ENCODE assay signal across 8 cellular contexts in the genomic region with DNA sequence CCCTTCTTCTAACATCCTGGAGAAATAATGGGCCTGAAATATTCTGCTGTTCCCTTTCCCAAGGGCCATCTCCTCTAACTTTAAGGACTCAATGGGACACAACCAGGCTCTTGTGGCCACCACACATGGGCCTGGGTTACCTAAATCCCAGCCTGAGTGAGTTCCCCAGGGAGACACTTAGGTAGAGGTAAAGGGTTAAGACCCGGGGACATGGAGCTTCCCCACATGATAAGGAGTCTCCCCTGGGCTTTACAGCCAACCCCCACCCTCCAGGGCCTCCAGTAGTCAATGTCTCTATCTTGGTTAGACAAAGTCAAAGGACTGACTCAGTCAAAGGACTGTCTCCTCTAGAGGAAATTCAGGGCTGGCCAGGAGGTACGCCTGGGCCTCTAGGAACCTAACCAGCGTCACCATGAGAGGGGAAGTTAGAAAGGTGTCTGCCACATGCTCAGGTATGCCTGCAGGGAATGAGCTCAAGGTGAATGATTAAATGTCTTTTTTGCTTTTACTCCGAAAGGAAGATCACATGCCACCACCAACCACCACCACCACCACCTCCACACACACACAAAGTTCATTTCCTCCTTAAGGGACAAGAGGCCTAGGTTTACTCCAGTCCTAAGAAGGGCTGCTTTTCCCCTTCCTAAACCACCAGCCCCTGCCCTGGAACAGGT. TPM values are rescaled to one million over a fixed set of nuclear protein-coding genes. Genes with fewer than 3 reads are reported as not detected.
DNase-seq lines count a peak whose midpoint lies in the region; ATAC-seq and TF ChIP-seq lines count a peak whose summit lies in the region.

No MANE protein-coding gene starts in this region.

- TF ChIP-seq CTCF in body of pancreas (IDR thresholded peaks at IDR 0.05) = no peak
- no peak for TF ChIP-seq CTCF in liver (IDR thresholded peaks at IDR 0.05; ENCODE audit: low read depth, low read length, missing input control)
- TF ChIP-seq CTCF in suprapubic skin (IDR thresholded peaks at IDR 0.05) = no peak

- H3K9ac ChIP-seq in liver (ENCODE audit: low read depth in 1 of 2, low read length in 2 of 2) = peak overlapping the region in 1 of 2 donors; percentile 27

- H3K27me3 ChIP-seq in body of pancreas (no peaks in the 10 kb centered on the region), liver (ENCODE audit: control insufficient read depth in 4 of 4, insufficient read depth in 4 of 4, low read length in 3 of 4) (no peaks in the 10 kb centered on the region), suprapubic skin (no peaks in the 10 kb centered on the region)

- WGBS in body of pancreas, 2 donors = 26 to 32% methylated on average over 4 of the region's 4 CpGs
- 19% methylated on average over 4 of the region's 4 CpGs for WGBS in liver
- WGBS in suprapubic skin = 44% methylated on average over 4 of the region's 4 CpGs

- ATAC-seq in body of pancreas = peak; percentile 1
- ATAC-seq in GM21737 (IDR thresholded peaks at IDR 0.05; ENCODE audit: unreplicated experiment) = no peak

- TF ChIP-seq EP300 in suprapubic skin (IDR thresholded peaks at IDR 0.05) = no peak

- H3K4me3 ChIP-seq in body of pancreas = no peak overlapping the region
- H3K4me3 ChIP-seq in liver (ENCODE audit: low read depth in 1 of 3, low read length in 3 of 3) = no peak overlapping the region
- no peak overlapping the region for H3K4me3 ChIP-seq in suprapubic skin

- DNase-seq in stimulated activated CD4-positive, alpha-beta T cell treated with anti-CD3 and anti-CD28 coated beads, Interleukin-15, amount 100 ng/mL, for 24 hours = peak; percentile 48
- DNase-seq in stimulated activated CD4-positive, alpha-beta T cell treated with anti-CD3 and anti-CD28 coated beads, Interleukin-4, amount 100 ng/mL, for 1 hour = no peak
- peak; percentile 58 to 72 (median 65) for DNase-seq in body of pancreas
- DNase-seq in suprapubic skin (ENCODE audit: low spot score in 2 of 2) = peak; percentile 67
- DNase-seq in UCSD-AML1 (lab: John Stamatoyannopoulos, UW; ENCODE audit: unreplicated experiment) = no peak
- DNase-seq in NCI-H1105 treated with DMSO at 0.1 percent for 48 hours (lab: John Stamatoyannopoulos, UW) = no peak

- H3K36me3 ChIP-seq in body of pancreas (replicated peaks in 1 of 2; ENCODE audit: insufficient read depth in 1 of 2, low read depth in 2 of 2) = peaks cover 0 to 9% of the 10 kb centered on the region in 2 donors
- peaks cover 0 to 7% (median 2%) of the 10 kb centered on the region in 4 donors for H3K36me3 ChIP-seq in liver (ENCODE audit: control insufficient read depth in 4 of 4, insufficient read depth in 3 of 4, low read depth in 1 of 4, low read length in 3 of 4)
- peaks cover 33% of the 10 kb centered on the region for H3K36me3 ChIP-seq in suprapubic skin

- intact Hi-C loops in body of pancreas (cut with DNase I) = no loop called here

- peak in 1 of 2 donors; percentile 17 for TF ChIP-seq RAD21 in liver (IDR thresholded peaks at IDR 0.05)

- H3K9me3 ChIP-seq in body of pancreas = no peaks in the 10 kb centered on the region
- H3K9me3 ChIP-seq in liver (ENCODE audit: control insufficient read depth in 4 of 4, low read length in 3 of 4) = no peaks in the 10 kb centered on the region
- no peaks in the 10 kb centered on the region for H3K9me3 ChIP-seq in suprapubic skin

- H3K4me1 ChIP-seq in body of pancreas = peaks cover 80% of the 10 kb centered on the region
- H3K4me1 ChIP-seq in liver (ENCODE audit: control insufficient read depth in 4 of 4, insufficient read depth in 4 of 4, low read length in 3 of 4) = peaks cover 7 to 52% (median 25%) of the 10 kb centered on the region in 4 donors
- peaks cover 62% of the 10 kb centered on the region for H3K4me1 ChIP-seq in suprapubic skin

- H3K27ac ChIP-seq in body of pancreas (peak overlapping the region; percentile 95 to 100 (median 98)), liver (ENCODE audit: low read depth in 1 of 2, low read length in 2 of 2) (peak overlapping the region; percentile 91 to 97), suprapubic skin (peak overlapping the region; percentile 68)

- TF ChIP-seq POLR2A in body of pancreas (IDR thresholded peaks at IDR 0.05) (peak; percentile 15 to 64 (median 58)), suprapubic skin (IDR thresholded peaks at IDR 0.05) (no peak)

TF ChIP-seq in liver, 16 proteins besides CTCF, POLR2A, EP300 and RAD21:
- TF ChIP-seq HNF4G (IDR thresholded peaks at IDR 0.05) (no peak), SP1 (IDR thresholded peaks at IDR 0.05) (no peak), MAX (IDR thresholded peaks at IDR 0.05) (peak; percentile 48), NR2F2 (IDR thresholded peaks at IDR 0.05) (no peak), GABPA (IDR thresholded peaks at IDR 0.05 in 1 of 2, conservative IDR thresholded peaks at IDR 0.05 in 1 of 2) (no peak), HNF4A (conservative IDR thresholded peaks at IDR 0.05) (no peak), YY1 (IDR thresholded peaks at IDR 0.05) (peak; percentile 21), JUND (IDR thresholded peaks at IDR 0.05) (no peak), FOXA1 (IDR thresholded peaks at IDR 0.05) (no peak), EGR1 (IDR thresholded peaks at IDR 0.05; ENCODE audit: low read depth in 2 of 2) (peak in 1 of 2 donors; percentile 45), RXRA (IDR thresholded peaks at IDR 0.05) (peak in 1 of 2 donors; percentile 13), TAF1 (conservative IDR thresholded peaks at IDR 0.05) (no peak), REST (IDR thresholded peaks at IDR 0.05) (no peak), ATF3 (IDR thresholded peaks at IDR 0.05) (no peak), FOXA2 (IDR thresholded peaks at IDR 0.05) (no peak)
- TF ChIP-seq, protein P1, sequence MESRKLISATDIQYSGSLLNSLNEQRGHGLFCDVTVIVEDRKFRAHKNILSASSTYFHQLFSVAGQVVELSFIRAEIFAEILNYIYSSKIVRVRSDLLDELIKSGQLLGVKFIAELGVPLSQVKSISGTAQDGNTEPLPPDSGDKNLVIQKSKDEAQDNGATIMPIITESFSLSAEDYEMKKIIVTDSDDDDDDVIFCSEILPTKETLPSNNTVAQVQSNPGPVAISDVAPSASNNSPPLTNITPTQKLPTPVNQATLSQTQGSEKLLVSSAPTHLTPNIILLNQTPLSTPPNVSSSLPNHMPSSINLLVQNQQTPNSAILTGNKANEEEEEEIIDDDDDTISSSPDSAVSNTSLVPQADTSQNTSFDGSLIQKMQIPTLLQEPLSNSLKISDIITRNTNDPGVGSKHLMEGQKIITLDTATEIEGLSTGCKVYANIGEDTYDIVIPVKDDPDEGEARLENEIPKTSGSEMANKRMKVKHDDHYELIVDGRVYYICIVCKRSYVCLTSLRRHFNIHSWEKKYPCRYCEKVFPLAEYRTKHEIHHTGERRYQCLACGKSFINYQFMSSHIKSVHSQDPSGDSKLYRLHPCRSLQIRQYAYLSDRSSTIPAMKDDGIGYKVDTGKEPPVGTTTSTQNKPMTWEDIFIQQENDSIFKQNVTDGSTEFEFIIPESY (IDR thresholded peaks at IDR 0.05) = no peak

RNA-seq across cellular contexts. Expression of gene ZFP36L1, which starts 6.9 kb away (rescaled TPM):
- total RNA-seq in body of pancreas (100 to 1,000 TPM; 155 to 365 TPM), liver (10 to 100 TPM; 25.0 to 58.2 TPM), suprapubic skin (1,000 to 10,000 TPM; 1,382 to 1,995 (median 1,611) TPM)
- polyA plus RNA-seq in liver = 100 to 1,000 TPM in 1 of 2 donors, 10 to 100 TPM in 1; 80.8 to 170 TPM

Comparison
In these comparisons a context has a peak if more than half of its experiments do, and no peak if none do; other contexts are left out.
1. DNase-seq: peak in stimulated activated CD4-positive, alpha-beta T cell treated with anti-CD3 and anti-CD28 coated beads, Interleukin-15, amount 100 ng/mL, for 24 hours (single experiment), body of pancreas (4 of 4) and suprapubic skin (2 of 2); none in stimulated activated CD4-positive, alpha-beta T cell treated with anti-CD3 and anti-CD28 coated beads, Interleukin-4, amount 100 ng/mL, for 1 hour (single experiment), UCSD-AML1 (single experiment) and NCI-H1105 treated with DMSO at 0.1 percent for 48 hours (single experiment).
2. POLR2A ChIP-seq: peak in body of pancreas (3 of 3); none in suprapubic skin (0 of 2).
3. Peak in every context shown above with its lines, with median percentiles within 50 percentile points of each other: H3K27ac ChIP-seq.